In the genomic region with DNA sequence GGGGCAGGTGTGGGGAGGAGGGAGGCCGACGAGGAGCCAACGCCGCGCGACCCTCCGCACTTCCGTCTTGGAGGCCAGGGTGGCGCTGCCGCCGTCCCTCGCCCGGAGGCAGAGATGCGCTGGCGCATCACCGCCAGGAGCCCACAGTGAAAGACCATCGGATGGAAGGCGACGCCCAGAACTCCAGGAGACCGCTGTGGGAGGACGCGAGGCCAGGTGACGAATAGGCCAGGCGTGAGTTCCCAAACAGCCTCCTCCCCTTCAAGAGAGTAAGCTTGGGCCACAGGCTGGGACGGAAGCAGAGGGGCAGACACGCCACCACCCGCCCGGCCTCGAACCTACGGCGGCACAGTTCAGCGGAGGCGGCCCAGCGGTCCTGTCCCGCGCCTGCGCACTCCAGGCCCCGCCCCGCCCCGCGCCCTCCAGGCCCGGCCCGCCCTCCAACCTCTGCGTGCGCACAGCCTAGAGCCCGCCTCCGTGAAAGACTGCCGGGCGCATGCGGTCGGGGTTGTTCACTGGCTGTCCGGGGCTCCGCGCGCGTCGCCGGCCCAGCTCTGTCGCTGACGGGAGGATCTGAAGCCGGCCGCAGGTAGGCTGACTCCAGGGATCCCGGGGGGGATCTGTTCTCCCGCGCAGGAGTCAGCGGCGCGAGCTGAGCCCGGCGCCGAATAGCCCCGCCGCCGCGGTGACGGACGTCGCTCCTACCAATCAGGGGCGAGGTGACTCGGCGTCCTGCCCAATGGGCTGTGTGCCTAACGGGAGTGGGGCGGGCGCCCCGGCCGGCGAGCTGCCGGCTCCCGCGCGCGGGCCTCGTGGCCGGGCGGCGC, we compare ENCODE assay signal across 1 cellular context.
A peak's percentile ranks its signal among the peaks of the same experiment; 100 is the strongest.
TF ChIP-seq lines count a peak whose summit lies in the region.

A gene with protein sequence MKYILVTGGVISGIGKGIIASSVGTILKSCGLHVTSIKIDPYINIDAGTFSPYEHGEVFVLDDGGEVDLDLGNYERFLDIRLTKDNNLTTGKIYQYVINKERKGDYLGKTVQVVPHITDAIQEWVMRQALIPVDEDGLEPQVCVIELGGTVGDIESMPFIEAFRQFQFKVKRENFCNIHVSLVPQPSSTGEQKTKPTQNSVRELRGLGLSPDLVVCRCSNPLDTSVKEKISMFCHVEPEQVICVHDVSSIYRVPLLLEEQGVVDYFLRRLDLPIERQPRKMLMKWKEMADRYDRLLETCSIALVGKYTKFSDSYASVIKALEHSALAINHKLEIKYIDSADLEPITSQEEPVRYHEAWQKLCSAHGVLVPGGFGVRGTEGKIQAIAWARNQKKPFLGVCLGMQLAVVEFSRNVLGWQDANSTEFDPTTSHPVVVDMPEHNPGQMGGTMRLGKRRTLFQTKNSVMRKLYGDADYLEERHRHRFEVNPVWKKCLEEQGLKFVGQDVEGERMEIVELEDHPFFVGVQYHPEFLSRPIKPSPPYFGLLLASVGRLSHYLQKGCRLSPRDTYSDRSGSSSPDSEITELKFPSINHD (plus strand): TSS at position 456 of the 827 bp plus-strand sequence. CDS start 3,595 bp downstream, outside the sequence.

TF ChIP-seq in K562, 482 proteins besides CTCF, POLR2A, EP300 and RAD21 (continued from another document and continues in another):
- TF ChIP-seq, protein P1, sequence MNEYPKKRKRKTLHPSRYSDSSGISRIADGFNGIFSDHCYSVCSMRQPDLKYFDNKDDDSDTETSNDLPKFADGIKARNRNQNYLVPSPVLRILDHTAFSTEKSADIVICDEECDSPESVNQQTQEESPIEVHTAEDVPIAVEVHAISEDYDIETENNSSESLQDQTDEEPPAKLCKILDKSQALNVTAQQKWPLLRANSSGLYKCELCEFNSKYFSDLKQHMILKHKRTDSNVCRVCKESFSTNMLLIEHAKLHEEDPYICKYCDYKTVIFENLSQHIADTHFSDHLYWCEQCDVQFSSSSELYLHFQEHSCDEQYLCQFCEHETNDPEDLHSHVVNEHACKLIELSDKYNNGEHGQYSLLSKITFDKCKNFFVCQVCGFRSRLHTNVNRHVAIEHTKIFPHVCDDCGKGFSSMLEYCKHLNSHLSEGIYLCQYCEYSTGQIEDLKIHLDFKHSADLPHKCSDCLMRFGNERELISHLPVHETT (CRISPR knock-in tag; conservative IDR thresholded peaks at IDR 0.05 in 1 of 2, IDR thresholded peaks at IDR 0.05 in 1 of 2): no peak
- TF ChIP-seq SIN3A (IDR thresholded peaks at IDR 0.05; ENCODE audit: borderline replicate concordance in 2 of 2, control insufficient read depth in 1 of 2, low read depth in 2 of 2, low read length in 2 of 2): peak in 1 of 2 experiments; percentile 77; a peak in 2 of 4 replicates
- peak; percentile 30; the same call in 1 of the 2 replicates for TF ChIP-seq SP1 (CRISPR knock-in tag; IDR thresholded peaks at IDR 0.05)
- peak; percentile 97 for TF ChIP-seq FOS (IDR thresholded peaks at IDR 0.05; ENCODE audit: extremely low read depth, insufficient read length)
- TF ChIP-seq BHLHE40 (IDR thresholded peaks at IDR 0.05; ENCODE audit: low read length): 0 out of 2 replicates have a peak, but pooled peaks have one; percentile 5
- peak; percentile 51 for TF ChIP-seq KDM5B (IDR thresholded peaks at IDR 0.05; ENCODE audit: insufficient replicate concordance, low read depth, low read length)
- TF ChIP-seq PRPF4 (IDR thresholded peaks at IDR 0.05; ENCODE audit: insufficient read depth, low read depth, low read length, poor library complexity, severe bottlenecking): peak; percentile 81
- TF ChIP-seq, protein P2, sequence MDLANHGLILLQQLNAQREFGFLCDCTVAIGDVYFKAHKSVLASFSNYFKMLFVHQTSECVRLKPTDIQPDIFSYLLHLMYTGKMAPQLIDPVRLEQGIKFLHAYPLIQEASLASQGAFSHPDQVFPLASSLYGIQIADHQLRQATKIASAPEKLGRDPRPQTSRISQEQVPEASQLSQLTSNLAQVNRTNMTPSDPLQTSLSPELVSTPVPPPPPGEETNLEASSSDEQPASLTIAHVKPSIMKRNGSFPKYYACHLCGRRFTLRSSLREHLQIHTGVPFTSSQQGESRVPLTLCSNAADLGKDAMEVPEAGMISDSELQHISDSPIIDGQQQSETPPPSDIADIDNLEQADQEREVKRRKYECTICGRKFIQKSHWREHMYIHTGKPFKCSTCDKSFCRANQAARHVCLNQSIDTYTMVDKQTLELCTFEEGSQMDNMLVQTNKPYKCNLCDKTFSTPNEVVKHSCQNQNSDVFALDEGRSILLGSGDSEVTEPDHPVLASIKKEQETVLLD (IDR thresholded peaks at IDR 0.05): peak; percentile 76; the same call in 1 of the 2 replicates
- peak; percentile 40 for TF ChIP-seq HNRNPLL (IDR thresholded peaks at IDR 0.05; ENCODE audit: low read depth, low read length, poor library complexity, severe bottlenecking)
- TF ChIP-seq, protein P3, sequence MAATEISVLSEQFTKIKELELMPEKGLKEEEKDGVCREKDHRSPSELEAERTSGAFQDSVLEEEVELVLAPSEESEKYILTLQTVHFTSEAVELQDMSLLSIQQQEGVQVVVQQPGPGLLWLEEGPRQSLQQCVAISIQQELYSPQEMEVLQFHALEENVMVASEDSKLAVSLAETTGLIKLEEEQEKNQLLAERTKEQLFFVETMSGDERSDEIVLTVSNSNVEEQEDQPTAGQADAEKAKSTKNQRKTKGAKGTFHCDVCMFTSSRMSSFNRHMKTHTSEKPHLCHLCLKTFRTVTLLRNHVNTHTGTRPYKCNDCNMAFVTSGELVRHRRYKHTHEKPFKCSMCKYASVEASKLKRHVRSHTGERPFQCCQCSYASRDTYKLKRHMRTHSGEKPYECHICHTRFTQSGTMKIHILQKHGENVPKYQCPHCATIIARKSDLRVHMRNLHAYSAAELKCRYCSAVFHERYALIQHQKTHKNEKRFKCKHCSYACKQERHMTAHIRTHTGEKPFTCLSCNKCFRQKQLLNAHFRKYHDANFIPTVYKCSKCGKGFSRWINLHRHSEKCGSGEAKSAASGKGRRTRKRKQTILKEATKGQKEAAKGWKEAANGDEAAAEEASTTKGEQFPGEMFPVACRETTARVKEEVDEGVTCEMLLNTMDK (IDR thresholded peaks at IDR 0.05; ENCODE audit: borderline replicate concordance, insufficient read depth, low read depth, low read length, poor library complexity, severe bottlenecking): peak; percentile 27
- no peak for TF ChIP-seq GABPA (tag; conservative IDR thresholded peaks at IDR 0.05; ENCODE audit: low read depth)
- TF ChIP-seq, protein P4, sequence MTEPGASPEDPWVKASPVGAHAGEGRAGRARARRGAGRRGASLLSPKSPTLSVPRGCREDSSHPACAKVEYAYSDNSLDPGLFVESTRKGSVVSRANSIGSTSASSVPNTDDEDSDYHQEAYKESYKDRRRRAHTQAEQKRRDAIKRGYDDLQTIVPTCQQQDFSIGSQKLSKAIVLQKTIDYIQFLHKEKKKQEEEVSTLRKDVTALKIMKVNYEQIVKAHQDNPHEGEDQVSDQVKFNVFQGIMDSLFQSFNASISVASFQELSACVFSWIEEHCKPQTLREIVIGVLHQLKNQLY (CRISPR knock-in tag; conservative IDR thresholded peaks at IDR 0.05): peak in 1 of 2 experiments; percentile 20; a peak in 1 of 4 replicates
- peak; percentile 95 for TF ChIP-seq NFYB (IDR thresholded peaks at IDR 0.05; ENCODE audit: extremely low read depth, insufficient read length)
- peak; percentile 69; the same call in 1 of the 2 replicates for TF ChIP-seq GABPB1 (CRISPR knock-in tag; IDR thresholded peaks at IDR 0.05)
- TF ChIP-seq ZFX (CRISPR knock-in tag; IDR thresholded peaks at IDR 0.05): peak; percentile 52; the same call in 1 of the 2 replicates
- TF ChIP-seq CXXC5 (CRISPR knock-in tag; IDR thresholded peaks at IDR 0.05): peak; percentile 91; the same call in 1 of the 2 replicates
- TF ChIP-seq, protein P5, sequence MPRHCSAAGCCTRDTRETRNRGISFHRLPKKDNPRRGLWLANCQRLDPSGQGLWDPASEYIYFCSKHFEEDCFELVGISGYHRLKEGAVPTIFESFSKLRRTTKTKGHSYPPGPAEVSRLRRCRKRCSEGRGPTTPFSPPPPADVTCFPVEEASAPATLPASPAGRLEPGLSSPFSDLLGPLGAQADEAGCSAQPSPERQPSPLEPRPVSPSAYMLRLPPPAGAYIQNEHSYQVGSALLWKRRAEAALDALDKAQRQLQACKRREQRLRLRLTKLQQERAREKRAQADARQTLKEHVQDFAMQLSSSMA (CRISPR knock-in tag; IDR thresholded peaks at IDR 0.05): peak; percentile 55; the same call in 1 of the 2 replicates
- no peak for TF ChIP-seq ZNF311 (CRISPR knock-in tag; IDR thresholded peaks at IDR 0.05)
- peak; percentile 97 for TF ChIP-seq MYC (IDR thresholded peaks at IDR 0.05; ENCODE audit: low read depth, low read length)
- no peak for TF ChIP-seq MYC (CRISPR knock-in tag; IDR thresholded peaks at IDR 0.05; ENCODE audit: borderline replicate concordance, low read depth)
- TF ChIP-seq MEIS2 (IDR thresholded peaks at IDR 0.05; ENCODE audit: partially characterized antibody): peak; percentile 77
- peak; percentile 80 for TF ChIP-seq KAT7 (CRISPR knock-in tag; IDR thresholded peaks at IDR 0.05; ENCODE audit: borderline replicate concordance)
- peak; percentile 38; the same call in 1 of the 2 replicates for TF ChIP-seq NFIC (IDR thresholded peaks at IDR 0.05)
- TF ChIP-seq FOXA3 (CRISPR knock-in tag; conservative IDR thresholded peaks at IDR 0.05 in 1 of 2, IDR thresholded peaks at IDR 0.05 in 1 of 2): 0 out of 4 replicates have a peak, but pooled peaks of 1 of the 2 experiments have one; percentile 9
- TF ChIP-seq TCF3 (CRISPR knock-in tag; IDR thresholded peaks at IDR 0.05): 0 out of 2 replicates have a peak, but pooled peaks have one; percentile 16
- TF ChIP-seq, protein P6, sequence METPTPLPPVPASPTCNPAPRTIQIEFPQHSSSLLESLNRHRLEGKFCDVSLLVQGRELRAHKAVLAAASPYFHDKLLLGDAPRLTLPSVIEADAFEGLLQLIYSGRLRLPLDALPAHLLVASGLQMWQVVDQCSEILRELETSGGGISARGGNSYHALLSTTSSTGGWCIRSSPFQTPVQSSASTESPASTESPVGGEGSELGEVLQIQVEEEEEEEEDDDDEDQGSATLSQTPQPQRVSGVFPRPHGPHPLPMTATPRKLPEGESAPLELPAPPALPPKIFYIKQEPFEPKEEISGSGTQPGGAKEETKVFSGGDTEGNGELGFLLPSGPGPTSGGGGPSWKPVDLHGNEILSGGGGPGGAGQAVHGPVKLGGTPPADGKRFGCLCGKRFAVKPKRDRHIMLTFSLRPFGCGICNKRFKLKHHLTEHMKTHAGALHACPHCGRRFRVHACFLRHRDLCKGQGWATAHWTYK (CRISPR knock-in tag; IDR thresholded peaks at IDR 0.05): 0 out of 2 replicates have a peak, but pooled peaks have one; percentile 24
- peak; percentile 93; the same call in 1 of the 2 replicates for TF ChIP-seq GTF2E2 (tag; IDR thresholded peaks at IDR 0.05)
- TF ChIP-seq, protein P7, sequence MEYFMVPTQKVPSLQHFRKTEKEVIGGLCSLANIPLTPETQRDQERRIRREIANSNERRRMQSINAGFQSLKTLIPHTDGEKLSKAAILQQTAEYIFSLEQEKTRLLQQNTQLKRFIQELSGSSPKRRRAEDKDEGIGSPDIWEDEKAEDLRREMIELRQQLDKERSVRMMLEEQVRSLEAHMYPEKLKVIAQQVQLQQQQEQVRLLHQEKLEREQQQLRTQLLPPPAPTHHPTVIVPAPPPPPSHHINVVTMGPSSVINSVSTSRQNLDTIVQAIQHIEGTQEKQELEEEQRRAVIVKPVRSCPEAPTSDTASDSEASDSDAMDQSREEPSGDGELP (CRISPR knock-in tag; IDR thresholded peaks at IDR 0.05; ENCODE audit: borderline replicate concordance): peak; percentile 68
- TF ChIP-seq, protein P8, sequence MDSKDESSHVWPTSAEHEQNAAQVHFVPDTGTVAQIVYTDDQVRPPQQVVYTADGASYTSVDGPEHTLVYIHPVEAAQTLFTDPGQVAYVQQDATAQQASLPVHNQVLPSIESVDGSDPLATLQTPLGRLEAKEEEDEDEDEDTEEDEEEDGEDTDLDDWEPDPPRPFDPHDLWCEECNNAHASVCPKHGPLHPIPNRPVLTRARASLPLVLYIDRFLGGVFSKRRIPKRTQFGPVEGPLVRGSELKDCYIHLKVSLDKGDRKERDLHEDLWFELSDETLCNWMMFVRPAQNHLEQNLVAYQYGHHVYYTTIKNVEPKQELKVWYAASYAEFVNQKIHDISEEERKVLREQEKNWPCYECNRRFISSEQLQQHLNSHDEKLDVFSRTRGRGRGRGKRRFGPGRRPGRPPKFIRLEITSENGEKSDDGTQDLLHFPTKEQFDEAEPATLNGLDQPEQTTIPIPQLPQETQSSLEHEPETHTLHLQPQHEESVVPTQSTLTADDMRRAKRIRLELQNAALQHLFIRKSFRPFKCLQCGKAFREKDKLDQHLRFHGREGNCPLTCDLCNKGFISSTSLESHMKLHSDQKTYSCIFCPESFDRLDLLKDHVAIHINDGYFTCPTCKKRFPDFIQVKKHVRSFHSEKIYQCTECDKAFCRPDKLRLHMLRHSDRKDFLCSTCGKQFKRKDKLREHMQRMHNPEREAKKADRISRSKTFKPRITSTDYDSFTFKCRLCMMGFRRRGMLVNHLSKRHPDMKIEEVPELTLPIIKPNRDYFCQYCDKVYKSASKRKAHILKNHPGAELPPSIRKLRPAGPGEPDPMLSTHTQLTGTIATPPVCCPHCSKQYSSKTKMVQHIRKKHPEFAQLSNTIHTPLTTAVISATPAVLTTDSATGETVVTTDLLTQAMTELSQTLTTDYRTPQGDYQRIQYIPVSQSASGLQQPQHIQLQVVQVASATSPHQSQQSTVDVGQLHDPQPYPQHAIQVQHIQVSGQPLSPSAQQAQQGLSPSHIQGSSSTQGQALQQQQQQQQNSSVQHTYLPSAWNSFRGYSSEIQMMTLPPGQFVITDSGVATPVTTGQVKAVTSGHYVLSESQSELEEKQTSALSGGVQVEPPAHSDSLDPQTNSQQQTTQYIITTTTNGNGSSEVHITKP (IDR thresholded peaks at IDR 0.05; ENCODE audit: partially characterized antibody): peak; percentile 29
- no peak for TF ChIP-seq WHSC1 (IDR thresholded peaks at IDR 0.05; ENCODE audit: low read length)
- TF ChIP-seq FIP1L1 (IDR thresholded peaks at IDR 0.05; ENCODE audit: low read depth, low read length, poor library complexity, severe bottlenecking): peak; percentile 14
- TF ChIP-seq, protein P9, sequence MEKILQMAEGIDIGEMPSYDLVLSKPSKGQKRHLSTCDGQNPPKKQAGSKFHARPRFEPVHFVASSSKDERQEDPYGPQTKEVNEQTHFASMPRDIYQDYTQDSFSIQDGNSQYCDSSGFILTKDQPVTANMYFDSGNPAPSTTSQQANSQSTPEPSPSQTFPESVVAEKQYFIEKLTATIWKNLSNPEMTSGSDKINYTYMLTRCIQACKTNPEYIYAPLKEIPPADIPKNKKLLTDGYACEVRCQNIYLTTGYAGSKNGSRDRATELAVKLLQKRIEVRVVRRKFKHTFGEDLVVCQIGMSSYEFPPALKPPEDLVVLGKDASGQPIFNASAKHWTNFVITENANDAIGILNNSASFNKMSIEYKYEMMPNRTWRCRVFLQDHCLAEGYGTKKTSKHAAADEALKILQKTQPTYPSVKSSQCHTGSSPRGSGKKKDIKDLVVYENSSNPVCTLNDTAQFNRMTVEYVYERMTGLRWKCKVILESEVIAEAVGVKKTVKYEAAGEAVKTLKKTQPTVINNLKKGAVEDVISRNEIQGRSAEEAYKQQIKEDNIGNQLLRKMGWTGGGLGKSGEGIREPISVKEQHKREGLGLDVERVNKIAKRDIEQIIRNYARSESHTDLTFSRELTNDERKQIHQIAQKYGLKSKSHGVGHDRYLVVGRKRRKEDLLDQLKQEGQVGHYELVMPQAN (IDR thresholded peaks at IDR 0.05; ENCODE audit: borderline replicate concordance): peak; percentile 80; the same call in 1 of the 2 replicates
- no peak for TF ChIP-seq ELF4 (CRISPR knock-in tag; IDR thresholded peaks at IDR 0.05)
- TF ChIP-seq PHF8 (IDR thresholded peaks at IDR 0.05; ENCODE audit: borderline replicate concordance, low read length): peak; percentile 94
- no peak for TF ChIP-seq CAMTA2 (CRISPR knock-in tag; conservative IDR thresholded peaks at IDR 0.05)
- TF ChIP-seq NFRKB (IDR thresholded peaks at IDR 0.05; ENCODE audit: low read depth): 0 out of 2 replicates have a peak, but pooled peaks have one; percentile 53
- peak; percentile 97 for TF ChIP-seq EP400 (IDR thresholded peaks at IDR 0.05)
